In the genomic region with DNA sequence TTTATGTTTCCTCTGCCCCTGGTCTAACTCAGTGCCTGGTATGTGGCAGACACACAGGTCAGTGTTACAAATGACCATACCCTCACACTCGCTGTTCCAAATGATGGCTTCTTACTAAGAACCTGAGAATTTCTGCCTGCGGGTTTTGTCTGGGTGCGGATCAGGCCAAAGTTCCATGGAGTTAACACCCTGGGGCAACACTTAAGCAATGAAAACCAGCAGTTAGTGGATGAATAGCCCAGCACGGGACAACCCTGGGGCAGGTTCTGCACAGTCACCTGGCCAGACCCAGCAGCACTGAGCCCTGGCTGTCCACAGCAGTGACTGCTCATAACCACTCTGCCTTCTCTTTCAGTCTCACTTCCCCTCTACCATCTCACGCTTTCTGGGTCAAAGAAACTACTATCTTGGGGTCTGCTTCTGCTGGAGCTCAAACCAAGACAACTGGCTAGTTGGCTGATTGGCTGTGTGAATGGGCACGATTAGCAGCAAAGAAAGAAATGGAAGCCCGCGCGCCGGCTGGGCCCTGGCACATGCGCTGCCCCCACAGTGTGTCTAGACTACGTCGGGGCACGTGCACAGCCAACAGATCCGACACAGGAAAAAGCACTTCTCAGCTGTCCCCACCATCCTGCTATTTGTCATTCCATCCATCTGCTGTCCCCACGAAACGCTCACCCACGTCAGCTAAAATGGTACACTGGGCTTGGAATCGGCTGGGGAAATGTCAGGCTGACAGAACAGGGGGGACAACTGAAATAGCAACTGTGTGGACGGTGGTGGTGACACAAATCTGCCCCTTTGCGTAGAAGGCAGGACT, we compare ENCODE assay signal across 1 cellular context.
TF ChIP-seq lines count a peak whose summit lies in the region.

No MANE protein-coding gene starts in this region.

TF ChIP-seq in HepG2, 621 proteins besides CTCF, POLR2A, EP300 and RAD21 (continued from another document):
- no peak for TF ChIP-seq MAZ (IDR thresholded peaks at IDR 0.05; ENCODE audit: borderline replicate concordance, low read depth, low read length)
- no peak for TF ChIP-seq MAZ (CRISPR knock-in tag; IDR thresholded peaks at IDR 0.05; ENCODE audit: low read depth)
- no peak for TF ChIP-seq SNRNP70 (IDR thresholded peaks at IDR 0.05; ENCODE audit: low read depth, low read length)
- peak; percentile 73; the same call in 1 of the 2 replicates for TF ChIP-seq ZNF737 (CRISPR knock-in tag; IDR thresholded peaks at IDR 0.05; ENCODE audit: borderline replicate concordance)
- TF ChIP-seq, protein P1, sequence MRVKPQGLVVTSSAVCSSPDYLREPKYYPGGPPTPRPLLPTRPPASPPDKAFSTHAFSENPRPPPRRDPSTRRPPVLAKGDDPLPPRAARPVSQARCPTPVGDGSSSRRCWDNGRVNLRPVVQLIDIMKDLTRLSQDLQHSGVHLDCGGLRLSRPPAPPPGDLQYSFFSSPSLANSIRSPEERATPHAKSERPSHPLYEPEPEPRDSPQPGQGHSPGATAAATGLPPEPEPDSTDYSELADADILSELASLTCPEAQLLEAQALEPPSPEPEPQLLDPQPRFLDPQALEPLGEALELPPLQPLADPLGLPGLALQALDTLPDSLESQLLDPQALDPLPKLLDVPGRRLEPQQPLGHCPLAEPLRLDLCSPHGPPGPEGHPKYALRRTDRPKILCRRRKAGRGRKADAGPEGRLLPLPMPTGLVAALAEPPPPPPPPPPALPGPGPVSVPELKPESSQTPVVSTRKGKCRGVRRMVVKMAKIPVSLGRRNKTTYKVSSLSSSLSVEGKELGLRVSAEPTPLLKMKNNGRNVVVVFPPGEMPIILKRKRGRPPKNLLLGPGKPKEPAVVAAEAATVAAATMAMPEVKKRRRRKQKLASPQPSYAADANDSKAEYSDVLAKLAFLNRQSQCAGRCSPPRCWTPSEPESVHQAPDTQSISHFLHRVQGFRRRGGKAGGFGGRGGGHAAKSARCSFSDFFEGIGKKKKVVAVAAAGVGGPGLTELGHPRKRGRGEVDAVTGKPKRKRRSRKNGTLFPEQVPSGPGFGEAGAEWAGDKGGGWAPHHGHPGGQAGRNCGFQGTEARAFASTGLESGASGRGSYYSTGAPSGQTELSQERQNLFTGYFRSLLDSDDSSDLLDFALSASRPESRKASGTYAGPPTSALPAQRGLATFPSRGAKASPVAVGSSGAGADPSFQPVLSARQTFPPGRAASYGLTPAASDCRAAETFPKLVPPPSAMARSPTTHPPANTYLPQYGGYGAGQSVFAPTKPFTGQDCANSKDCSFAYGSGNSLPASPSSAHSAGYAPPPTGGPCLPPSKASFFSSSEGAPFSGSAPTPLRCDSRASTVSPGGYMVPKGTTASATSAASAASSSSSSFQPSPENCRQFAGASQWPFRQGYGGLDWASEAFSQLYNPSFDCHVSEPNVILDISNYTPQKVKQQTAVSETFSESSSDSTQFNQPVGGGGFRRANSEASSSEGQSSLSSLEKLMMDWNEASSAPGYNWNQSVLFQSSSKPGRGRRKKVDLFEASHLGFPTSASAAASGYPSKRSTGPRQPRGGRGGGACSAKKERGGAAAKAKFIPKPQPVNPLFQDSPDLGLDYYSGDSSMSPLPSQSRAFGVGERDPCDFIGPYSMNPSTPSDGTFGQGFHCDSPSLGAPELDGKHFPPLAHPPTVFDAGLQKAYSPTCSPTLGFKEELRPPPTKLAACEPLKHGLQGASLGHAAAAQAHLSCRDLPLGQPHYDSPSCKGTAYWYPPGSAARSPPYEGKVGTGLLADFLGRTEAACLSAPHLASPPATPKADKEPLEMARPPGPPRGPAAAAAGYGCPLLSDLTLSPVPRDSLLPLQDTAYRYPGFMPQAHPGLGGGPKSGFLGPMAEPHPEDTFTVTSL (CRISPR knock-in tag; IDR thresholded peaks at IDR 0.05; ENCODE audit: borderline replicate concordance): 0 out of 2 replicates have a peak, but pooled peaks have one; percentile 14
- TF ChIP-seq MAFF (IDR thresholded peaks at IDR 0.05; ENCODE audit: low read depth, low read length): no peak
- TF ChIP-seq MXI1 (IDR thresholded peaks at IDR 0.05; ENCODE audit: borderline replicate concordance, low read depth, low read length): no peak
- no peak for TF ChIP-seq ZNF20 (CRISPR knock-in tag; IDR thresholded peaks at IDR 0.05)
- TF ChIP-seq IKZF4 (CRISPR knock-in tag; IDR thresholded peaks at IDR 0.05; ENCODE audit: borderline replicate concordance, low read depth, not compliant biosample characterization): no peak
- no peak for TF ChIP-seq TCF12 (IDR thresholded peaks at IDR 0.05)
- TF ChIP-seq TCF12 (CRISPR knock-in tag; IDR thresholded peaks at IDR 0.05): no peak; the same call in 1 of the 2 replicates
- no peak for TF ChIP-seq ZFP36L1 (CRISPR knock-in tag; IDR thresholded peaks at IDR 0.05)
- TF ChIP-seq, protein P2, sequence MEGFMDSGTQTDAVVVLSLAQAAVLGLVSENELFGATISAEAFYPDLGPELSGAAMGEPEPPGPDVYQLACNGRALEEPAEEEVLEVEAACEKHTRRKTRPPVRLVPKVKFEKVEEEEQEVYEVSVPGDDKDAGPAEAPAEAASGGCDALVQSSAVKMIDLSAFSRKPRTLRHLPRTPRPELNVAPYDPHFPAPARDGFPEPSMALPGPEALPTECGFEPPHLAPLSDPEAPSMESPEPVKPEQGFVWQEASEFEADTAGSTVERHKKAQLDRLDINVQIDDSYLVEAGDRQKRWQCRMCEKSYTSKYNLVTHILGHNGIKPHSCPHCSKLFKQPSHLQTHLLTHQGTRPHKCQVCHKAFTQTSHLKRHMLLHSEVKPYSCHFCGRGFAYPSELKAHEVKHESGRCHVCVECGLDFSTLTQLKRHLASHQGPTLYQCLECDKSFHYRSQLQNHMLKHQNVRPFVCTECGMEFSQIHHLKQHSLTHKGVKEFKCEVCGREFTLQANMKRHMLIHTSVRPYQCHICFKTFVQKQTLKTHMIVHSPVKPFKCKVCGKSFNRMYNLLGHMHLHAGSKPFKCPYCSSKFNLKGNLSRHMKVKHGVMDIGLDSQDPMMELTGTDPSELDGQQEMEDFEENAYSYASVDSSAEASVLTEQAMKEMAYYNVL (CRISPR knock-in tag; IDR thresholded peaks at IDR 0.05; ENCODE audit: borderline replicate concordance): no peak
- no peak for TF ChIP-seq TAF15 (IDR thresholded peaks at IDR 0.05; ENCODE audit: low read depth, low read length, poor library complexity, severe bottlenecking)
- no peak for TF ChIP-seq IRX3 (CRISPR knock-in tag; IDR thresholded peaks at IDR 0.05; ENCODE audit: borderline replicate concordance, low read depth)
- TF ChIP-seq TBX3 (IDR thresholded peaks at IDR 0.05; ENCODE audit: borderline replicate concordance): no peak; the same call in 1 of the 2 replicates
- no peak for TF ChIP-seq AKAP8 (CRISPR knock-in tag; IDR thresholded peaks at IDR 0.05)
- no peak; the same call in 1 of the 2 replicates for TF ChIP-seq ZNF317 (CRISPR knock-in tag; IDR thresholded peaks at IDR 0.05)
- TF ChIP-seq ZNF792 (CRISPR knock-in tag; IDR thresholded peaks at IDR 0.05): no peak
- no peak for TF ChIP-seq NFIC (IDR thresholded peaks at IDR 0.05; ENCODE audit: low read length)
- TF ChIP-seq SIN3B (IDR thresholded peaks at IDR 0.05; ENCODE audit: low read length): no peak
- no peak for TF ChIP-seq SYNCRIP (IDR thresholded peaks at IDR 0.05; ENCODE audit: insufficient read depth, low read depth, low read length)
- TF ChIP-seq ZNF557 (CRISPR knock-in tag; IDR thresholded peaks at IDR 0.05): no peak
- peak; percentile 46; the same call in 1 of the 2 replicates for TF ChIP-seq MEF2D (CRISPR knock-in tag; IDR thresholded peaks at IDR 0.05)
- TF ChIP-seq, protein P3, sequence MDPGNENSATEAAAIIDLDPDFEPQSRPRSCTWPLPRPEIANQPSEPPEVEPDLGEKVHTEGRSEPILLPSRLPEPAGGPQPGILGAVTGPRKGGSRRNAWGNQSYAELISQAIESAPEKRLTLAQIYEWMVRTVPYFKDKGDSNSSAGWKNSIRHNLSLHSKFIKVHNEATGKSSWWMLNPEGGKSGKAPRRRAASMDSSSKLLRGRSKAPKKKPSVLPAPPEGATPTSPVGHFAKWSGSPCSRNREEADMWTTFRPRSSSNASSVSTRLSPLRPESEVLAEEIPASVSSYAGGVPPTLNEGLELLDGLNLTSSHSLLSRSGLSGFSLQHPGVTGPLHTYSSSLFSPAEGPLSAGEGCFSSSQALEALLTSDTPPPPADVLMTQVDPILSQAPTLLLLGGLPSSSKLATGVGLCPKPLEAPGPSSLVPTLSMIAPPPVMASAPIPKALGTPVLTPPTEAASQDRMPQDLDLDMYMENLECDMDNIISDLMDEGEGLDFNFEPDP (CRISPR knock-in tag; conservative IDR thresholded peaks at IDR 0.05): 0 out of 2 replicates have a peak, but pooled peaks have one; percentile 20
- no peak for TF ChIP-seq FOXJ3 (CRISPR knock-in tag; IDR thresholded peaks at IDR 0.05; ENCODE audit: borderline replicate concordance)
- TF ChIP-seq, protein P4, sequence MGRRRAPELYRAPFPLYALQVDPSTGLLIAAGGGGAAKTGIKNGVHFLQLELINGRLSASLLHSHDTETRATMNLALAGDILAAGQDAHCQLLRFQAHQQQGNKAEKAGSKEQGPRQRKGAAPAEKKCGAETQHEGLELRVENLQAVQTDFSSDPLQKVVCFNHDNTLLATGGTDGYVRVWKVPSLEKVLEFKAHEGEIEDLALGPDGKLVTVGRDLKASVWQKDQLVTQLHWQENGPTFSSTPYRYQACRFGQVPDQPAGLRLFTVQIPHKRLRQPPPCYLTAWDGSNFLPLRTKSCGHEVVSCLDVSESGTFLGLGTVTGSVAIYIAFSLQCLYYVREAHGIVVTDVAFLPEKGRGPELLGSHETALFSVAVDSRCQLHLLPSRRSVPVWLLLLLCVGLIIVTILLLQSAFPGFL (CRISPR knock-in tag; IDR thresholded peaks at IDR 0.05): no peak
- TF ChIP-seq ZNF335 (CRISPR knock-in tag; IDR thresholded peaks at IDR 0.05): no peak
- no peak for TF ChIP-seq ZNF572 (CRISPR knock-in tag; IDR thresholded peaks at IDR 0.05)
- TF ChIP-seq NFE2L2 (IDR thresholded peaks at IDR 0.05; ENCODE audit: low read length): no peak
- TF ChIP-seq ESRRA (CRISPR knock-in tag; IDR thresholded peaks at IDR 0.05; ENCODE audit: low read depth): no peak
- TF ChIP-seq ZNF850 (CRISPR knock-in tag; conservative IDR thresholded peaks at IDR 0.05): no peak
- no peak for TF ChIP-seq NFKBIZ (CRISPR knock-in tag; IDR thresholded peaks at IDR 0.05)
- TF ChIP-seq SIX4 (CRISPR knock-in tag; IDR thresholded peaks at IDR 0.05): no peak
- no peak for TF ChIP-seq FOXP1 (IDR thresholded peaks at IDR 0.05)
- TF ChIP-seq FOXP1 (CRISPR knock-in tag; IDR thresholded peaks at IDR 0.05): no peak
- TF ChIP-seq, protein P5, sequence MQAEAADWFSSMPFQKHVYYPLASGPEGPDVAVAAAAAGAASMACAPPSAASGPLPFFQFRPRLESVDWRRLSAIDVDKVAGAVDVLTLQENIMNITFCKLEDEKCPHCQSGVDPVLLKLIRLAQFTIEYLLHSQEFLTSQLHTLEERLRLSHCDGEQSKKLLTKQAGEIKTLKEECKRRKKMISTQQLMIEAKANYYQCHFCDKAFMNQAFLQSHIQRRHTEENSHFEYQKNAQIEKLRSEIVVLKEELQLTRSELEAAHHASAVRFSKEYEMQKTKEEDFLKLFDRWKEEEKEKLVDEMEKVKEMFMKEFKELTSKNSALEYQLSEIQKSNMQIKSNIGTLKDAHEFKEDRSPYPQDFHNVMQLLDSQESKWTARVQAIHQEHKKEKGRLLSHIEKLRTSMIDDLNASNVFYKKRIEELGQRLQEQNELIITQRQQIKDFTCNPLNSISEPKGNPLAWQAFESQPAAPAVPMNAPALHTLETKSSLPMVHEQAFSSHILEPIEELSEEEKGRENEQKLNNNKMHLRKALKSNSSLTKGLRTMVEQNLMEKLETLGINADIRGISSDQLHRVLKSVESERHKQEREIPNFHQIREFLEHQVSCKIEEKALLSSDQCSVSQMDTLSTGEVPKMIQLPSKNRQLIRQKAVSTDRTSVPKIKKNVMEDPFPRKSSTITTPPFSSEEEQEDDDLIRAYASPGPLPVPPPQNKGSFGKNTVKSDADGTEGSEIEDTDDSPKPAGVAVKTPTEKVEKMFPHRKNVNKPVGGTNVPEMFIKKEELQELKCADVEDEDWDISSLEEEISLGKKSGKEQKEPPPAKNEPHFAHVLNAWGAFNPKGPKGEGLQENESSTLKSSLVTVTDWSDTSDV (CRISPR knock-in tag; IDR thresholded peaks at IDR 0.05): no peak
- TF ChIP-seq STAT5B (CRISPR knock-in tag; IDR thresholded peaks at IDR 0.05): no peak
- no peak for TF ChIP-seq PCBP1 (IDR thresholded peaks at IDR 0.05; ENCODE audit: borderline replicate concordance, low read depth, low read length)
- no peak for TF ChIP-seq ZMYM2 (CRISPR knock-in tag; IDR thresholded peaks at IDR 0.05)
- no peak for TF ChIP-seq SMAD3 (CRISPR knock-in tag; IDR thresholded peaks at IDR 0.05)
- peak; percentile 66 for TF ChIP-seq ZNF501 (CRISPR knock-in tag; IDR thresholded peaks at IDR 0.05)
- no peak for TF ChIP-seq HNRNPUL1 (IDR thresholded peaks at IDR 0.05; ENCODE audit: low read depth, low read length)
- TF ChIP-seq IKZF1 (IDR thresholded peaks at IDR 0.05): no peak
TF ChIP-seq in HepG2: peak in this region for 37.
